In the genomic region with DNA sequence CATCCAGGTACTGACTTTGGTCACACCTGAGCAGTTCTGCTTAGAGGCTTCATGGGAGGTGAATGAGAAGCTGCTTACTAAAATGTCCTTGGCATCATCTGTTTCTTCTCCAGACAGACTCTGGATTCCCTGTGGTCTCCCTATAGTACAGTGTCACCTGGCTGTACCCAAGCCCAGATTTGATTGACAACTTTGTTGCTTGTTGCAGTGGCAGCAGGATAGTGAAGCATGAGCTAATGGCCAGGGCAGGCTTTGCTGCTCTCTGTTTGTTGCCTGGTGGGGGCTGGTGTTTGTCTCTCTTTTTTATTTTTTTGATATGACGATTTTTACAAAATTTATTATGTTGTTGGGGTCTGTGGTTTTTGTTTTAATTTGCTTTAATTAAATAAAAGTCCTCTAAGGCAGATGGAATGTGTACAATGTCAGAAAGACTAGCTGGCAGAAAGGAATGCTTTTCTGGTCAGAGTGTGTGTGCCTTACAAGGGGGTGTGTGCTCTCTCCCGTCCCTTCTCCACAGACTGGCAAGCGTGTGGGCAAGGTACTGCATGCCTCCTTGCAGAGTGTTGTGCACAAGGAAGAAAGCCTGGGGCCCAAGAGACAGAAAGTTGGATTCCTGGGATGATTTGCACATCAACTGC, we compare ENCODE assay signal across 9 cellular contexts. TPM values are rescaled to one million over a fixed set of nuclear protein-coding genes. Genes with fewer than 3 reads are reported as not detected.
DNase-seq lines count a peak whose midpoint lies in the region; ATAC-seq and TF ChIP-seq lines count a peak whose summit lies in the region.
"Had no signal": no experiment of that assay in that cellular context is flagged by ENCODE, and none has a peak within 500 bp of the region (broad histone marks: within the 10 kb centered on the region; RNA-seq: fewer than 3 reads in every experiment).

No MANE protein-coding gene starts in this region.

- H3K27ac ChIP-seq in lung (ENCODE audit: low read depth in 1 of 2, low read length in 1 of 2) (peak overlapping the region; percentile 79 to 83), upper lobe of right lung (peak overlapping the region; percentile 81)
- H3K27ac ChIP-seq: BLaER1 had no signal

- 41 to 56% methylated on average over 3 of the region's 3 CpGs for WGBS in lung, 2 donors

- ATAC-seq in activated T-cell treated with anti-CD3 and anti-CD28 coated beads, Interleukin-2, amount 50 U/mL, for 72 hours (replicated peaks in 1 of 2): no peak
- ATAC-seq in lung (ENCODE audit: insufficient read depth, low FRiP score): peak; percentile 50
- ATAC-seq in upper lobe of right lung: peak; percentile 83

- no peaks in the 10 kb centered on the region for H3K27me3 Mint-ChIP-seq in activated T-cell treated with anti-CD3 and anti-CD28 coated beads, Interleukin-2, amount 50 U/mL, for 72 hours (ENCODE audit: low read depth)
- H3K27me3 Mint-ChIP-seq in immature natural killer cell (ENCODE audit: low read depth in 3 of 3): peaks cover 0 to 4% (median under 1%) of the 10 kb centered on the region in 3 donors

- H3K36me3 Mint-ChIP-seq in activated T-cell treated with anti-CD3 and anti-CD28 coated beads, Interleukin-2, amount 50 U/mL, for 72 hours (ENCODE audit: insufficient read depth in 2 of 2): peaks cover 5 to 33% of the 10 kb centered on the region in 2 donors
- peaks cover 22 to 39% (median 27%) of the 10 kb centered on the region in 3 donors for H3K36me3 Mint-ChIP-seq in immature natural killer cell

- no peak for DNase-seq in activated T-cell treated with anti-CD3 and anti-CD28 coated beads, Interleukin-2, amount 50 U/mL, for 72 hours
- DNase-seq in activated T-cell treated with anti-CD3 and anti-CD28 coated beads, Interleukin-2, amount 50 U/mL, for 48 hours: no peak
- peak; percentile 66 for DNase-seq in choroid plexus epithelial cell (ENCODE audit: low read depth)
- DNase-seq in lung (ENCODE audit: low spot score): no peak
- no peak for DNase-seq in upper lobe of right lung
- DNase-seq in occipital lobe (lab: John Stamatoyannopoulos, UW): no peak
- no peak for DNase-seq in immature natural killer cell
- DNase-seq in effector CD8-positive, alpha-beta T cell (lab: John Stamatoyannopoulos, UW): no peak

- TF ChIP-seq CTCF in choroid plexus epithelial cell (conservative IDR thresholded peaks at IDR 0.05; ENCODE audit: low read depth, low read length) (no peak), lung (IDR thresholded peaks at IDR 0.05; ENCODE audit: control extremely low read depth, extremely low read depth) (no peak), upper lobe of right lung (IDR thresholded peaks at IDR 0.05) (no peak)

- intact Hi-C loops in upper lobe of right lung (cut with DNase I): no loop called here

- no peak overlapping the region for H3K4me3 Mint-ChIP-seq in activated T-cell treated with anti-CD3 and anti-CD28 coated beads, Interleukin-2, amount 50 U/mL, for 72 hours
- H3K4me3 Mint-ChIP-seq in immature natural killer cell: no peak overlapping the region

- H3K27ac Mint-ChIP-seq in activated T-cell treated with anti-CD3 and anti-CD28 coated beads, Interleukin-2, amount 50 U/mL, for 72 hours: peak overlapping the region; percentile 65
- H3K27ac Mint-ChIP-seq in immature natural killer cell: no peak overlapping the region

- peaks cover 13% of the 10 kb centered on the region for H3K4me1 Mint-ChIP-seq in activated T-cell treated with anti-CD3 and anti-CD28 coated beads, Interleukin-2, amount 50 U/mL, for 72 hours (ENCODE audit: low read depth)
- H3K4me1 Mint-ChIP-seq in immature natural killer cell: peaks cover 7 to 9% of the 10 kb centered on the region in 2 donors

- H3K4me3 ChIP-seq in choroid plexus epithelial cell (ENCODE audit: low read depth, low read length) (no peak overlapping the region), lung (no peak overlapping the region), upper lobe of right lung (no peak overlapping the region)
- H3K4me3 ChIP-seq: BLaER1 had no signal

- H3K27me3 ChIP-seq in lung (ENCODE audit: control insufficient read depth, insufficient read depth): no peaks in the 10 kb centered on the region
- no peaks in the 10 kb centered on the region for H3K27me3 ChIP-seq in upper lobe of right lung
- H3K27me3 ChIP-seq: BLaER1 had no signal

- no peaks in the 10 kb centered on the region for H3K9me3 Mint-ChIP-seq in activated T-cell treated with anti-CD3 and anti-CD28 coated beads, Interleukin-2, amount 50 U/mL, for 72 hours
- no peaks in the 10 kb centered on the region for H3K9me3 Mint-ChIP-seq in immature natural killer cell

- H3K36me3 ChIP-seq in lung (ENCODE audit: control insufficient read depth in 2 of 2, insufficient read depth in 2 of 2, low read length in 2 of 2) (peaks cover 0 to 11% of the 10 kb centered on the region in 2 donors), upper lobe of right lung (peaks cover 26% of the 10 kb centered on the region)

- H3K9me3 ChIP-seq in lung (ENCODE audit: control insufficient read depth in 2 of 2, insufficient read depth in 1 of 2, low read length in 1 of 2) (no peaks in the 10 kb centered on the region), upper lobe of right lung (no peaks in the 10 kb centered on the region)
- H3K9me3 ChIP-seq: BLaER1 had no signal

- H3K4me1 ChIP-seq in lung (ENCODE audit: control insufficient read depth in 2 of 2, insufficient read depth in 2 of 2, low read length in 2 of 2) (peaks cover 19 to 29% of the 10 kb centered on the region in 2 donors), upper lobe of right lung (peaks cover 35% of the 10 kb centered on the region)

RNA-seq across cellular contexts. Expression of a gene that starts 15.3 kb away (rescaled TPM):
- under 1 TPM in 1 of 2 donors, not detected in 1; 0.25 TPM for total RNA-seq in activated T-cell treated with anti-CD3 and anti-CD28 coated beads, Interleukin-2, amount 50 U/mL, for 72 hours
- total RNA-seq in lung (100 to 1,000 TPM in 1 of 2 donors, 10 to 100 TPM in 1; 52.3 to 128 TPM), upper lobe of right lung (265 TPM), occipital lobe (26.0 TPM)
- polyA plus RNA-seq in lung (100 to 1,000 TPM in 1 of 2 donors, 10 to 100 TPM in 1; 33.1 to 167 TPM), immature natural killer cell (1 to 10 TPM; 1.7 to 7.6 (median 2.0) TPM)

RNA-seq across cellular contexts. Expression of a gene that starts 34.8 kb away (rescaled TPM):
- total RNA-seq in activated T-cell treated with anti-CD3 and anti-CD28 coated beads, Interleukin-2, amount 50 U/mL, for 72 hours: 10 to 100 TPM; 42.9 to 46.9 TPM
- total RNA-seq in lung (10 to 100 TPM; 37.4 to 52.3 TPM), upper lobe of right lung (36.2 TPM), occipital lobe (24.2 TPM)
- polyA plus RNA-seq in lung (10 to 100 TPM; 40.8 to 67.2 TPM), immature natural killer cell (10 to 100 TPM; 35.0 to 73.2 (median 52.2) TPM)

RNA-seq across cellular contexts. Expression of a gene that starts 34.9 kb away (rescaled TPM):
- total RNA-seq in activated T-cell treated with anti-CD3 and anti-CD28 coated beads, Interleukin-2, amount 50 U/mL, for 72 hours: 10 to 100 TPM; 33.0 to 37.6 TPM
- 10 to 100 TPM; 93.9 to 96.2 TPM for total RNA-seq in lung
- 10 to 100 TPM; 49.8 to 62.0 TPM for polyA plus RNA-seq in lung
- total RNA-seq in upper lobe of right lung: 125 TPM
- 41.8 TPM for total RNA-seq in occipital lobe
- 10 to 100 TPM; 43.5 to 65.3 (median 46.9) TPM for polyA plus RNA-seq in immature natural killer cell

Comparison
In these comparisons a context has a peak if more than half of its experiments do, and no peak if none do; other contexts are left out.
1. ATAC-seq: peak in lung (single experiment) and upper lobe of right lung (single experiment); none in activated T-cell treated with anti-CD3 and anti-CD28 coated beads, Interleukin-2, amount 50 U/mL, for 72 hours (0 of 2).
2. RNA of a gene that starts 15.3 kb away (total RNA-seq): 265 TPM in upper lobe of right lung (single experiment), 52.3 to 128 TPM in lung and 26.0 TPM in occipital lobe (single experiment); 0.25 TPM in activated T-cell treated with anti-CD3 and anti-CD28 coated beads, Interleukin-2, amount 50 U/mL, for 72 hours; every median in the first group is over 10 times any median in the second.